In genomic region chr1:225754940-225755635, GRCh38 we compare ENCODE assay signal across 8 cellular contexts. TPM values are rescaled to one million over a fixed set of nuclear protein-coding genes. Genes with fewer than 3 reads are reported as not detected.
DNase-seq lines count a peak whose midpoint lies in the region; ATAC-seq and TF ChIP-seq lines count a peak whose summit lies in the region.

No MANE protein-coding gene starts in this region.

- H3K27ac ChIP-seq in AG04450 (ENCODE audit: low read depth, low read length) (peak overlapping the region; percentile 79), brain microvascular endothelial cell (peak overlapping the region; percentile 39), lower lobe of right lung (peak overlapping the region; percentile 64), A673 (ENCODE audit: low read depth, low read length, poor library complexity, severe bottlenecking) (no peak overlapping the region)

- TF ChIP-seq CTCF in AG04450 (IDR thresholded peaks at IDR 0.05; ENCODE audit: low read depth, low read length) (no peak), brain microvascular endothelial cell (IDR thresholded peaks at IDR 0.05; ENCODE audit: low read depth, low read length, missing control alignments) (no peak), lower lobe of right lung (IDR thresholded peaks at IDR 0.05) (no peak), A673 (conservative IDR thresholded peaks at IDR 0.05; ENCODE audit: low read depth, low read length) (no peak)

- POLR2A ChIA-PET in AG04450 (lab: Yijun Ruan, JAX) (no interaction called here), A673 (lab: Charles Lee; ENCODE audit: low non-redundant PET) (no interaction called here)

- intact Hi-C loops in lower lobe of right lung (cut with DNase I), result no loop called here
- intact Hi-C loops in A673 (cut with micrococcal nuclease; ENCODE audit: unreplicated experiment), result no loop called here

- H3K27me3 ChIP-seq in AG04450 (ENCODE audit: control insufficient read depth, insufficient read depth, low read length) (peaks cover 2% of the 10 kb centered on the region), brain microvascular endothelial cell (replicated peaks) (no peaks in the 10 kb centered on the region), lower lobe of right lung (ENCODE audit: low read depth) (no peaks in the 10 kb centered on the region), A673 (replicated peaks; ENCODE audit: insufficient read depth, low read depth, low read length, poor library complexity) (no peaks in the 10 kb centered on the region)

- peak; percentile 55 for ATAC-seq in lower lobe of right lung

- DNase-seq in AG04450 (ENCODE audit: low read depth, low spot score) (peak; percentile 66), LHCN-M2 (ENCODE audit: low read depth) (peak; percentile 94), brain microvascular endothelial cell (peak; percentile 77), lower lobe of right lung (no peak), hippocampal formation (lab: John Stamatoyannopoulos, UW) (no peak), A673 (ENCODE audit: low spot score) (no peak)
- DNase-seq in activated CD4-positive, alpha-beta T cell treated with anti-CD3 and anti-CD28 coated beads, Interleukin-2, amount 50 U/mL, for 4 hours, result no peak
- no peak for DNase-seq in stimulated activated CD4-positive, alpha-beta T cell treated with anti-CD3 and anti-CD28 coated beads, Interleukin-1b, Interleukin-23, amount 100 ng/mL, for 48 hours

- CTCF ChIA-PET in AG04450 (lab: Charles Lee) (no interaction called here), A673 (lab: Charles Lee) (no interaction called here)

- H3K4me3 ChIP-seq in AG04450 (ENCODE audit: low read depth, low read length) (no peak overlapping the region), brain microvascular endothelial cell (ENCODE audit: low read depth, low read length) (no peak overlapping the region), lower lobe of right lung (no peak overlapping the region), A673 (ENCODE audit: low read depth, low read length, poor library complexity, severe bottlenecking) (no peak overlapping the region)

- H3K36me3 ChIP-seq in brain microvascular endothelial cell (replicated peaks) (no peaks in the 10 kb centered on the region), lower lobe of right lung (no peaks in the 10 kb centered on the region), A673 (ENCODE audit: insufficient read depth, low read length, poor library complexity, severe bottlenecking) (no peaks in the 10 kb centered on the region)

- in situ Hi-C loops in brain microvascular endothelial cell (cut with HindIII; ENCODE audit: low pct_ligation_motif_present, low sequenced_read_pairs), result loop anchor here (25.0 kb wide), 1 partner anchor 193 kb away; no protein-coding TSS in a partner anchor

- H3K4me1 ChIP-seq in lower lobe of right lung (peaks cover 36% of the 10 kb centered on the region), A673 (ENCODE audit: insufficient read depth, low read length, poor library complexity, severe bottlenecking) (no peaks in the 10 kb centered on the region)

- BruUV-seq in A673 (replicated peaks; lab: Mats Ljungman, UMichigan), result no TSS peak

- no peaks in the 10 kb centered on the region for H3K9me3 ChIP-seq in AG04450 (ENCODE audit: control insufficient read depth, insufficient read depth, low read length)
- H3K9me3 ChIP-seq in lower lobe of right lung, result no peaks in the 10 kb centered on the region
- no peaks in the 10 kb centered on the region for H3K9me3 ChIP-seq in A673 (ENCODE audit: low read depth, low read length, poor library complexity, severe bottlenecking)

RNA-seq across cellular contexts. Expression of gene SRP9, which starts 22.5 kb away (rescaled TPM):
- 361 and 527 TPM in 2 replicates for polyA plus RNA-seq in AG04450 (2011; rRNA removed)
- 113 and 139 TPM in 2 replicates for polyA minus RNA-seq in AG04450 (2011; rRNA and poly(A)+ RNA removed)
- total RNA-seq in LHCN-M2 (2014; rRNA removed), result 407 and 426 TPM in 2 replicates
- polyA plus RNA-seq in LHCN-M2 (2012), result 181 TPM
- 166 TPM for total RNA-seq in lower lobe of right lung
- total RNA-seq in A673 (2021), result 486 and 491 TPM in 2 replicates

RNA-seq across cellular contexts. Expression of gene EPHX1, which starts 54.8 kb away (rescaled TPM):
- 41.3 and 48.5 TPM in 2 replicates for polyA plus RNA-seq in AG04450 (2011; rRNA removed)
- polyA minus RNA-seq in AG04450 (2011; rRNA and poly(A)+ RNA removed), result 26.6 and 29.5 TPM in 2 replicates
- total RNA-seq in LHCN-M2 (2014; rRNA removed) (13.3 and 18.0 TPM in 2 replicates), lower lobe of right lung (233 TPM), A673 (2021) (22.4 and 22.8 TPM in 2 replicates)
- 72.7 TPM for polyA plus RNA-seq in LHCN-M2 (2012)

Comparison
In these comparisons a context has a peak if more than half of its experiments do, and no peak if none do; other contexts are left out.
1. DNase-seq: peak in AG04450 (single experiment), LHCN-M2 (single experiment) and brain microvascular endothelial cell (single experiment); none in lower lobe of right lung (single experiment), activated CD4-positive, alpha-beta T cell treated with anti-CD3 and anti-CD28 coated beads, Interleukin-2, amount 50 U/mL, for 4 hours (0 of 2), stimulated activated CD4-positive, alpha-beta T cell treated with anti-CD3 and anti-CD28 coated beads, Interleukin-1b, Interleukin-23, amount 100 ng/mL, for 48 hours (single experiment), hippocampal formation (0 of 2) and A673 (single experiment).